ENCODE assay signal across 36 cellular contexts in genomic region chr17:32563583-32563982, GRCh38.
"Had no signal": no experiment of that assay in that cellular context is flagged by ENCODE, and none has a peak within 500 bp of the region (broad histone marks: within the 10 kb centered on the region; RNA-seq: fewer than 3 reads in every experiment).

No MANE protein-coding gene starts in this region.

- H3K9me3 Mint-ChIP-seq: activated B cell treated with CpG ODN at 0.5 μM for 24 hours; activated CD4-positive, alpha-beta memory T cell treated with anti-CD3 and anti-CD28 coated beads, Interleukin-2, amount 10 ng/mL, durations not matched to agents 7 days and 5 days; activated CD4-positive, alpha-beta T cell treated with anti-CD3 and anti-CD28 coated beads, Interleukin-2, amount 10 ng/mL, durations not matched to agents 7 days and 5 days; activated naive CD4-positive, alpha-beta T cell treated with anti-CD3 and anti-CD28 coated beads for 36 hours; activated naive CD4-positive, alpha-beta T cell treated with anti-CD3 and anti-CD28 coated beads, Interleukin-2, amount 50 U/mL, for 72 hours; activated naive CD8-positive, alpha-beta T cell treated with anti-CD3 and anti-CD28 coated beads for 36 hours; activated T-cell treated with anti-CD3 and anti-CD28 coated beads, Interleukin-2, amount 50 U/mL, for 4 hours; activated T-cell treated with anti-CD3 and anti-CD28 coated beads, Interleukin-2, amount 50 U/mL, for 72 hours; activated T-helper 1 cell treated with anti-CD3 and anti-CD28 coated beads, Interleukin-12 subunit alpha, Interleukin-12 subunit beta, Interleukin-2, Interleukin-4 antibody, amounts not matched to agents 30 ng/mL and 10 ng/mL and 1 ng/mL, durations not matched to agents 14 hours and 24 hours and 36 hours; activated T-helper 17 cell treated with anti-CD3 and anti-CD28 coated beads, Interleukin-2, amount 50 U/mL, for 72 hours; brain; central memory CD8-positive, alpha-beta T cell; T-helper 1 cell treated with Interleukin-12 subunit alpha and Interleukin-12 subunit beta and Interleukin-4 antibody, amounts not matched to agents 30 μg/mL and 1 μg/mL, for 36 hours; T-helper 2 cell treated with Interferon-gamma antibody and Interleukin-4, amounts not matched to agents 5 μg/mL and 100 μg/mL, for 36 hours had no signal

- FAIRE-seq: bronchial epithelial cell, TTC549 had no signal

- H3K4me3 ChIP-seq: adrenal gland, cardiac muscle cell had no signal

- H3K36me3 Mint-ChIP-seq: activated naive CD8-positive, alpha-beta T cell treated with anti-CD3 and anti-CD28 coated beads for 36 hours had no signal

- H3K36me3 ChIP-seq: adrenal gland, cardiac muscle cell had no signal

- H3K9me3 ChIP-seq: adrenal gland had no signal

- H3K4me1 ChIP-seq: adrenal gland had no signal

- H3K4me3 Mint-ChIP-seq: activated B cell treated with CpG ODN at 0.5 μM for 24 hours; activated CD4-positive, alpha-beta memory T cell treated with anti-CD3 and anti-CD28 coated beads, Interleukin-2, amount 10 ng/mL, durations not matched to agents 7 days and 5 days; activated CD4-positive, alpha-beta T cell treated with anti-CD3 and anti-CD28 coated beads, Interleukin-2, amount 10 ng/mL, durations not matched to agents 7 days and 5 days; activated CD8-positive, alpha-beta T cell treated with anti-CD3 and anti-CD28 coated beads, Interleukin-2, amount 10 ng/mL, durations not matched to agents 7 days and 5 days; activated naive CD4-positive, alpha-beta T cell treated with anti-CD3 and anti-CD28 coated beads for 36 hours; activated naive CD8-positive, alpha-beta T cell treated with anti-CD3 and anti-CD28 coated beads for 36 hours; activated T-cell treated with anti-CD3 and anti-CD28 coated beads, Interleukin-2, amount 50 U/mL, for 4 hours; activated T-helper 1 cell treated with anti-CD3 and anti-CD28 coated beads, Interleukin-12 subunit alpha, Interleukin-12 subunit beta, Interleukin-2, Interleukin-4 antibody, amounts not matched to agents 30 ng/mL and 10 ng/mL and 1 ng/mL, durations not matched to agents 14 hours and 24 hours and 36 hours; brain; central memory CD8-positive, alpha-beta T cell; T-helper 1 cell treated with Interleukin-12 subunit alpha and Interleukin-12 subunit beta and Interleukin-4 antibody, amounts not matched to agents 30 μg/mL and 1 μg/mL, for 36 hours; T-helper 2 cell treated with Interferon-gamma antibody and Interleukin-4, amounts not matched to agents 5 μg/mL and 100 μg/mL, for 36 hours had no signal

- H3K27me3 ChIP-seq: adrenal gland, cardiac muscle cell had no signal

- H3K27me3 Mint-ChIP-seq: activated B cell treated with CpG ODN at 0.5 μM for 24 hours; activated CD4-positive, alpha-beta memory T cell treated with anti-CD3 and anti-CD28 coated beads, Interleukin-2, amount 10 ng/mL, durations not matched to agents 7 days and 5 days; activated CD4-positive, alpha-beta T cell treated with anti-CD3 and anti-CD28 coated beads, Interleukin-2, amount 10 ng/mL, durations not matched to agents 7 days and 5 days; activated naive CD8-positive, alpha-beta T cell treated with anti-CD3 and anti-CD28 coated beads for 36 hours; activated T-helper 17 cell treated with anti-CD3 and anti-CD28 coated beads, Interleukin-2, amount 50 U/mL, for 72 hours; brain; central memory CD8-positive, alpha-beta T cell had no signal

- DNase-seq: activated B cell treated with CpG ODN at 0.5 μM for 24 hours; activated CD4-positive, alpha-beta memory T cell treated with anti-CD3 and anti-CD28 coated beads, Interleukin-2, amount 10 ng/mL, durations not matched to agents 7 days and 5 days; activated CD4-positive, alpha-beta T cell treated with anti-CD3 and anti-CD28 coated beads, Interleukin-2, amount 10 ng/mL, durations not matched to agents 7 days and 5 days; activated CD4-positive, CD25-positive, alpha-beta regulatory T cell treated with anti-CD3 and anti-CD28 coated beads, Interleukin-2, amount 50 U/mL, for 72 hours; activated CD8-positive, alpha-beta memory T cell treated with anti-CD3 and anti-CD28 coated beads, Interleukin-2, amount 50 U/mL, for 4 hours; activated CD8-positive, alpha-beta T cell treated with anti-CD3 and anti-CD28 coated beads, Interleukin-2, amount 10 ng/mL, durations not matched to agents 7 days and 5 days; activated effector memory CD4-positive, alpha-beta T cell treated with anti-CD3 and anti-CD28 coated beads, Interleukin-2, amount 50 U/mL, for 16 hours; activated gamma-delta T cell treated with Interleukin-2 at 50 U/mL for 16 hours; activated naive CD4-positive, alpha-beta T cell; activated naive CD4-positive, alpha-beta T cell treated with anti-CD3 and anti-CD28 coated beads, Interleukin-2, amount 50 U/mL, for 16 hours; activated naive CD8-positive, alpha-beta T cell treated with anti-CD3 and anti-CD28 coated beads for 36 hours; activated T-cell treated with anti-CD3 and anti-CD28 coated beads for 4 hours; activated T-cell treated with anti-CD3 and anti-CD28 coated beads, Interleukin-2, amount 50 U/mL, for 1 hour; activated T-cell treated with anti-CD3 and anti-CD28 coated beads, Interleukin-2, amount 50 U/mL, for 4 hours; adrenal gland; amniotic stem cell; aorta; caudate nucleus; cerebellar nuclear complex; SW 1271; T-helper 1 cell; T-helper 2 cell; T-helper 9 cell had no signal

- H3K27ac Mint-ChIP-seq: activated B cell treated with CpG ODN at 0.5 μM for 24 hours; activated CD4-positive, alpha-beta memory T cell treated with anti-CD3 and anti-CD28 coated beads, Interleukin-2, amount 10 ng/mL, durations not matched to agents 7 days and 5 days; activated CD4-positive, alpha-beta T cell treated with anti-CD3 and anti-CD28 coated beads, Interleukin-2, amount 10 ng/mL, durations not matched to agents 7 days and 5 days; activated CD8-positive, alpha-beta T cell treated with anti-CD3 and anti-CD28 coated beads, Interleukin-2, amount 10 ng/mL, durations not matched to agents 7 days and 5 days; activated naive CD4-positive, alpha-beta T cell treated with anti-CD3 and anti-CD28 coated beads, Interleukin-2, amount 50 U/mL, for 72 hours; activated naive CD8-positive, alpha-beta T cell treated with anti-CD3 and anti-CD28 coated beads for 36 hours; activated T-cell treated with anti-CD3 and anti-CD28 coated beads, Interleukin-2, amount 50 U/mL, for 72 hours; activated T-helper 1 cell treated with anti-CD3 and anti-CD28 coated beads, Interleukin-12 subunit alpha, Interleukin-12 subunit beta, Interleukin-2, Interleukin-4 antibody, amounts not matched to agents 30 ng/mL and 10 ng/mL and 1 ng/mL, durations not matched to agents 14 hours and 24 hours and 36 hours; brain; T-helper 1 cell treated with Interleukin-12 subunit alpha and Interleukin-12 subunit beta and Interleukin-4 antibody, amounts not matched to agents 30 μg/mL and 1 μg/mL, for 36 hours; T-helper 2 cell treated with Interferon-gamma antibody and Interleukin-4, amounts not matched to agents 5 μg/mL and 100 μg/mL, for 36 hours had no signal

- H3K27ac ChIP-seq: adrenal gland, cardiac muscle cell, VCaP had no signal
